ENCODE assay signal across 1 cellular context in the genomic region with DNA sequence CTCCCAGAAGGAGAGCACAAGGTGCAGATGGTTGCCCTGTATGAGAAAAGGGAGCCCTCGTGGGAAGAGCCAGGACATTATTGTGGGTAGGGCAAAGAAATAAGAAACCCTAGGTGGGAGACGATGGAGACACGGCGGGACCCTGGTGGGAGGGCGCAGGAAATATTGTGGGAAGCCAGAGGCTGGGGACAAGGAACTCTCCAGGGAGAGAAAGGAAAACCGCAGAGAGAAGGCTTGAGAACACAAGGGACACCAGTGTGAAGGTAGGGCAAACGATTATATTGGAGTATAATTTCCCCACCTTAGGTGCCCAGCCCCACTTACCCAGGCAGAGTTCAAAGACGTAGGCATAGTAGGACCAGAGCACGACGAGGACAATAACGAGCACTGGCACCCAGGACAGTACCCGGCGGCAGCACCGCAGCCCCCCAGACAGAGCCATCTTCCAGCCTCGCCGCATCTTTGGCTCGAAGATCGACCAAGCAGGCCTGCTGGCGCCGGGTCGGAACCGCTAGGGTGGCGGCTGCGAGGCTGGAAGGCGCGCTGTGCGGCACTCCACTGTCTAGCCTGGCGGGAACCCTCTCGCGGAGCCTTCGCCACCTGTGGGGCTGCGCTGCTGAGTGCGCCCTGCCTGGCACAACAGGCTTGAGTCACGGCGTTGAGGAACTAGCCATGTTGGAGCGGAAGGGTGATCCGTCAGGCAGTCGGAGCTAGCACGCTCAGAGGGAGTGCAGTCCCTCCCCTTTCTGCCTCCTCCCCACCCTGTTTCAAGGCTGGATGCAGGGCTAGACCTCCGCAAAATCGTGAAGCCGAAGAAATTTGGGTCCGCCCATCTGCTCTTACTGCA.
A peak's percentile ranks its signal among the peaks of the same experiment; 100 is the strongest.
TF ChIP-seq lines count a peak whose summit lies in the region.

A gene with protein sequence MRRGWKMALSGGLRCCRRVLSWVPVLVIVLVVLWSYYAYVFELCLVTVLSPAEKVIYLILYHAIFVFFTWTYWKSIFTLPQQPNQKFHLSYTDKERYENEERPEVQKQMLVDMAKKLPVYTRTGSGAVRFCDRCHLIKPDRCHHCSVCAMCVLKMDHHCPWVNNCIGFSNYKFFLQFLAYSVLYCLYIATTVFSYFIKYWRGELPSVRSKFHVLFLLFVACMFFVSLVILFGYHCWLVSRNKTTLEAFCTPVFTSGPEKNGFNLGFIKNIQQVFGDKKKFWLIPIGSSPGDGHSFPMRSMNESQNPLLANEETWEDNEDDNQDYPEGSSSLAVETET (minus strand): TSS at position 473 of the 847 bp plus-strand sequence. CDS start 13 bp downstream, at position 460.

TF ChIP-seq in WTC11, 78 proteins besides CTCF, POLR2A, EP300 and RAD21 (continued from another document):
- TF ChIP-seq, protein P1, sequence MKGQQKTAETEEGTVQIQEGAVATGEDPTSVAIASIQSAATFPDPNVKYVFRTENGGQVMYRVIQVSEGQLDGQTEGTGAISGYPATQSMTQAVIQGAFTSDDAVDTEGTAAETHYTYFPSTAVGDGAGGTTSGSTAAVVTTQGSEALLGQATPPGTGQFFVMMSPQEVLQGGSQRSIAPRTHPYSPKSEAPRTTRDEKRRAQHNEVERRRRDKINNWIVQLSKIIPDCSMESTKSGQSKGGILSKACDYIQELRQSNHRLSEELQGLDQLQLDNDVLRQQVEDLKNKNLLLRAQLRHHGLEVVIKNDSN (CRISPR knock-in tag; IDR thresholded peaks at IDR 0.05), result no peak
- TF ChIP-seq FOXK1 (CRISPR knock-in tag; IDR thresholded peaks at IDR 0.05) (peak; percentile 40; the same call in 1 of the 2 replicates), ZNF317 (CRISPR knock-in tag; IDR thresholded peaks at IDR 0.05; ENCODE audit: borderline replicate concordance, low read depth) (no peak), MYBL2 (CRISPR knock-in tag; IDR thresholded peaks at IDR 0.05) (no peak)
- TF ChIP-seq, protein P2, sequence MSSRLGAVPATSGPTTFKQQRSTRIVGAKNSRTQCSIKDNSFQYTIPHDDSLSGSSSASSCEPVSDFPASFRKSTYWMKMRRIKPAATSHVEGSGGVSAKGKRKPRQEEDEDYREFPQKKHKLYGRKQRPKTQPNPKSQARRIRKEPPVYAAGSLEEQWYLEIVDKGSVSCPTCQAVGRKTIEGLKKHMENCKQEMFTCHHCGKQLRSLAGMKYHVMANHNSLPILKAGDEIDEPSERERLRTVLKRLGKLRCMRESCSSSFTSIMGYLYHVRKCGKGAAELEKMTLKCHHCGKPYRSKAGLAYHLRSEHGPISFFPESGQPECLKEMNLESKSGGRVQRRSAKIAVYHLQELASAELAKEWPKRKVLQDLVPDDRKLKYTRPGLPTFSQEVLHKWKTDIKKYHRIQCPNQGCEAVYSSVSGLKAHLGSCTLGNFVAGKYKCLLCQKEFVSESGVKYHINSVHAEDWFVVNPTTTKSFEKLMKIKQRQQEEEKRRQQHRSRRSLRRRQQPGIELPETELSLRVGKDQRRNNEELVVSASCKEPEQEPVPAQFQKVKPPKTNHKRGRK (CRISPR knock-in tag; IDR thresholded peaks at IDR 0.05; ENCODE audit: borderline replicate concordance), result no peak
